In genomic region chr3:119601154-119601553, GRCh38 we compare ENCODE assay signal across 11 cellular contexts. TPM values are rescaled to one million over a fixed set of nuclear protein-coding genes. Genes with fewer than 3 reads are reported as not detected.
DNase-seq lines count a peak whose midpoint lies in the region; ATAC-seq, FAIRE-seq and TF ChIP-seq lines count a peak whose summit lies in the region.
"Had no signal": no experiment of that assay in that cellular context is flagged by ENCODE, and none has a peak within 500 bp of the region (broad histone marks: within the 10 kb centered on the region; RNA-seq: fewer than 3 reads in every experiment).

No MANE protein-coding gene starts in this region.

- no peaks in the 10 kb centered on the region for H3K36me3 ChIP-seq in H1 (ENCODE audit: control insufficient read depth in 2 of 4, insufficient read depth in 4 of 4, low read length in 3 of 4)

- H4K20me1 ChIP-seq in H1 (replicated peaks in 1 of 2; ENCODE audit: control insufficient read depth in 1 of 2, insufficient read depth in 2 of 2, low read length in 2 of 2), result no peaks in the 10 kb centered on the region

- TF ChIP-seq EP300 in H1 (IDR thresholded peaks at IDR 0.05; ENCODE audit: borderline replicate concordance in 1 of 2, low read depth in 2 of 2, low read length in 2 of 2), result no peak

- H4K8ac ChIP-seq in H1 (ENCODE audit: extremely low read depth, insufficient read depth, low read length), result no peak overlapping the region

- H3K79me1 ChIP-seq in H1 (ENCODE audit: low read depth, low read length), result no peaks in the 10 kb centered on the region

- no peaks in the 10 kb centered on the region for H3K27me3 ChIP-seq in H1 (replicated peaks in 1 of 4; ENCODE audit: control insufficient read depth in 3 of 4, extremely low read depth in 1 of 4, insufficient read depth in 3 of 4, low read length in 3 of 4)

- peak; percentile 9 for ATAC-seq in HG03066 (IDR thresholded peaks at IDR 0.05; ENCODE audit: low read depth, unreplicated experiment)
- no peak for ATAC-seq in HG03095 (IDR thresholded peaks at IDR 0.05; ENCODE audit: unreplicated experiment)

- H3K23me2 ChIP-seq in H1 (ENCODE audit: low read depth, low read length), result no peaks in the 10 kb centered on the region; the same call in 1 of the 2 replicates

- DNase-seq in stimulated activated CD4-positive, alpha-beta T cell treated with anti-CD3 and anti-CD28 coated beads, Interleukin-15, amount 100 ng/mL, for 24 hours, result peak; percentile 22
- DNase-seq in stimulated activated CD4-positive, alpha-beta T cell treated with anti-CD3 and anti-CD28 coated beads, Interleukin-4, amount 100 ng/mL, for 1 hour, result no peak
- DNase-seq in H1 (ENCODE audit: low read depth in 1 of 2, low spot score in 2 of 2), result no peak
- DNase-seq in OCI-M1 (lab: John Stamatoyannopoulos, UW), result no peak
- DNase-seq in NCI-H510A treated with DMSO at 0.1 percent for 48 hours (lab: John Stamatoyannopoulos, UW), result no peak
- DNase-seq in dedifferentiated amniotic fluid mesenchymal stem cell (ENCODE audit: extremely low spot score), result no peak
- DNase-seq: activated gamma-delta T cell treated with Interleukin-2 at 50 U/mL for 16 hours; central memory CD4-positive, alpha-beta T cell; KG1 had no signal

- no peaks in the 10 kb centered on the region for H3K79me2 ChIP-seq in H1 (ENCODE audit: control insufficient read depth in 1 of 2, insufficient read depth in 2 of 2, low read length in 2 of 2)

- H4K91ac ChIP-seq in H1 (replicated peaks; ENCODE audit: insufficient read length, low read length), result no peak overlapping the region

- H3K4me2 ChIP-seq in H1 (ENCODE audit: insufficient read depth in 1 of 2, low read depth in 2 of 2, low read length in 2 of 2), result peak overlapping the region in 1 of 2 experiments; percentile 32; a peak in 2 of 4 replicates

- WGBS in H1 (ENCODE audit: extremely low coverage in 1 of 2, insufficient coverage in 1 of 2, insufficient read length in 1 of 2, insufficient replicate concordance in 2 of 2, low coverage in 1 of 2, low lambda C conversion rate in 2 of 2, missing lambda C conversion rate in 1 of 2), 2 experiments, result 87% methylated on average over 3 of the region's 3 CpGs; no CpG with 5 or more reads in 1 of the 2 experiments

- no peak overlapping the region for H3K27ac ChIP-seq in H1 (ENCODE audit: low read depth, low read length)

- H3K4me1 ChIP-seq in H1 (replicated peaks in 1 of 4; ENCODE audit: control insufficient read depth in 3 of 4, insufficient read depth in 4 of 4, low read length in 3 of 4), result peaks cover 0 to 3% (median 0%) of the 10 kb centered on the region in 4 experiments; a peak in 3 of 7 replicates

- no peak overlapping the region for H3K9ac ChIP-seq in H1 (replicated peaks in 1 of 4; ENCODE audit: extremely low read depth in 1 of 4, low read depth in 3 of 4, low read length in 3 of 4)

- H2BK20ac ChIP-seq in H1 (ENCODE audit: low read length), result no peak overlapping the region

- no peak overlapping the region for H3K4me3 ChIP-seq in H1 (ENCODE audit: extremely low read depth in 1 of 4, insufficient read depth in 2 of 4, low read depth in 3 of 4, low read length in 4 of 4)

- no peak overlapping the region for H3K18ac ChIP-seq in H1 (ENCODE audit: extremely low read depth, low read length)

- H2BK5ac ChIP-seq in H1 (ENCODE audit: low read depth, low read length), result no peak overlapping the region

- POLR2A ChIA-PET in H1 (lab: Charles Lee; ENCODE audit: partially characterized antibody), result no interaction called here

- no peak overlapping the region for H2BK12ac ChIP-seq in H1 (ENCODE audit: low read depth, low read length)

- peak overlapping the region; percentile 93 for H2AFZ ChIP-seq in H1 (ENCODE audit: low read length)

- no peak overlapping the region for H3K23ac ChIP-seq in H1 (ENCODE audit: insufficient read length)

- H3K14ac ChIP-seq in H1 (ENCODE audit: insufficient read length), result no peak overlapping the region

- no peak overlapping the region for H2AK5ac ChIP-seq in H1 (ENCODE audit: low read depth, low read length)

- H4K5ac ChIP-seq in H1 (ENCODE audit: insufficient read length, low read depth, low read length), result no peak overlapping the region

- FAIRE-seq in H1 (lab: Jason Lieb, UNC), result no peak

- H3K9me3 ChIP-seq in H1 (ENCODE audit: insufficient read depth in 2 of 2, low read depth in 1 of 2, low read length in 1 of 2), result no peaks in the 10 kb centered on the region

- no peak overlapping the region for H2BK15ac ChIP-seq in H1 (ENCODE audit: low read length)

- CTCF ChIA-PET in H1 (lab: Charles Lee; ENCODE audit: partially characterized antibody), result interaction anchor here (0.7 to 4.9 kb wide), 31 partner anchors 8 to 817 kb away, joined by 3 to 32 read pairs (median 6); partner anchors contain the start of genes CD80 and COX17

- TF ChIP-seq POLR2A in H1 (IDR thresholded peaks at IDR 0.05; ENCODE audit: control extremely low read depth in 1 of 2, low read depth in 2 of 2, low read length in 2 of 2), result no peak

- no peak for TF ChIP-seq RAD21 in H1 (IDR thresholded peaks at IDR 0.05 in 1 of 2, conservative IDR thresholded peaks at IDR 0.05 in 1 of 2; ENCODE audit: low read depth in 2 of 2, low read length in 2 of 2)

- H2BK120ac ChIP-seq in H1 (replicated peaks; ENCODE audit: low read depth, low read length), result no peak overlapping the region

- no peak for TF ChIP-seq CTCF in H1 (IDR thresholded peaks at IDR 0.05; ENCODE audit: control extremely low read depth in 1 of 3, insufficient read depth in 1 of 3, low read depth in 1 of 3, low read length in 3 of 3)

- H3K4ac ChIP-seq in H1 (replicated peaks; ENCODE audit: insufficient read length, low read depth, low read length), result no peak overlapping the region

- H3K56ac ChIP-seq in H1 (replicated peaks; ENCODE audit: insufficient read length, low read depth, low read length), result no peak overlapping the region

TF ChIP-seq in H1, 55 proteins besides CTCF, POLR2A, EP300 and RAD21:
- TF ChIP-seq CEBPB (IDR thresholded peaks at IDR 0.05; ENCODE audit: low read depth, low read length), result no peak
- TF ChIP-seq EZH2 (IDR thresholded peaks at IDR 0.05; ENCODE audit: low read depth, low read length, severe bottlenecking), result no peak
- no peak for TF ChIP-seq FOSL1 (IDR thresholded peaks at IDR 0.05; ENCODE audit: insufficient read depth, low read depth, low read length)
- no peak for TF ChIP-seq RBBP5 (IDR thresholded peaks at IDR 0.05; ENCODE audit: borderline replicate concordance, low read depth, low read length)
- no peak for TF ChIP-seq CHD1 (IDR thresholded peaks at IDR 0.05; ENCODE audit: low read depth, low read length)
- TF ChIP-seq SIN3A (conservative IDR thresholded peaks at IDR 0.05 in 1 of 2, IDR thresholded peaks at IDR 0.05 in 1 of 2; ENCODE audit: low read depth in 1 of 2, low read length in 2 of 2), result no peak
- TF ChIP-seq KDM5A (IDR thresholded peaks at IDR 0.05; ENCODE audit: low read length), result no peak
- no peak for TF ChIP-seq NRF1 (IDR thresholded peaks at IDR 0.05; ENCODE audit: low read depth, low read length)
TF ChIP-seq in H1: peak in this region for 0.

RNA-seq across cellular contexts. Expression of gene PLA1A, which starts 3.5 kb away (rescaled TPM):
- total RNA-seq in H1 (2021; fragmentation: NEBNext Ultra II Directional; extraction: Animal tissue kit (Norgen Biotek cat#: 25700)), result not detected in 2 replicates
- polyA plus RNA-seq in H1 (2011; rRNA removed), result not detected in 2 replicates
- not detected for polyA plus RNA-seq in H1 (2011; cell fraction: cytosol; rRNA removed)
- polyA plus RNA-seq in H1 (2011; cell fraction: nucleus; rRNA removed), result not detected
- not detected in 4 replicates for polyA plus RNA-seq in H1 (2012, experiment 1 of 2)
- not detected for polyA plus RNA-seq in H1 (2012, experiment 2 of 2)
- polyA plus RNA-seq in H1 (2013, experiment 1 of 2), result not detected
- polyA plus RNA-seq in H1 (2013, experiment 2 of 2), result not detected
- not detected in 2 replicates for polyA minus RNA-seq in H1 (2011; rRNA and poly(A)+ RNA removed)
- not detected for polyA minus RNA-seq in H1 (2011; cell fraction: cytosol; rRNA and poly(A)+ RNA removed)
- not detected for polyA minus RNA-seq in H1 (2011; cell fraction: nucleus; rRNA and poly(A)+ RNA removed)

RNA-seq across cellular contexts. Expression of gene ADPRH, which starts 21.9 kb away (rescaled TPM):
- total RNA-seq in H1 (2021; fragmentation: NEBNext Ultra II Directional; extraction: Animal tissue kit (Norgen Biotek cat#: 25700)), result 4.1 and 4.2 TPM in 2 replicates
- 2.3 and 2.6 TPM in 2 replicates for polyA plus RNA-seq in H1 (2011; rRNA removed)
- polyA plus RNA-seq in H1 (2011; cell fraction: cytosol; rRNA removed), result 2.8 TPM
- 2.3 TPM for polyA plus RNA-seq in H1 (2011; cell fraction: nucleus; rRNA removed)
- polyA plus RNA-seq in H1 (2012, experiment 1 of 2), result 2.5 to 3.7 TPM (median 3.5 TPM) in 4 replicates
- polyA plus RNA-seq in H1 (2012, experiment 2 of 2), result 1.7 TPM
- 1.8 TPM for polyA plus RNA-seq in H1 (2013, experiment 1 of 2)
- polyA plus RNA-seq in H1 (2013, experiment 2 of 2), result 1.7 TPM
- 4.2 and 4.6 TPM in 2 replicates for polyA minus RNA-seq in H1 (2011; rRNA and poly(A)+ RNA removed)
- polyA minus RNA-seq in H1 (2011; cell fraction: cytosol; rRNA and poly(A)+ RNA removed), result 1.9 TPM
- 1.8 TPM for polyA minus RNA-seq in H1 (2011; cell fraction: nucleus; rRNA and poly(A)+ RNA removed)

RNA-seq across cellular contexts. Expression of gene CD80, which starts 41.7 kb away (rescaled TPM):
- not detected in 2 replicates for total RNA-seq in H1 (2021; fragmentation: NEBNext Ultra II Directional; extraction: Animal tissue kit (Norgen Biotek cat#: 25700))
- polyA plus RNA-seq in H1 (2011; rRNA removed), result 0.03 and 0.11 TPM in 2 replicates
- polyA plus RNA-seq in H1 (2011; cell fraction: cytosol; rRNA removed), result 0.13 TPM
- not detected for polyA plus RNA-seq in H1 (2011; cell fraction: nucleus; rRNA removed)
- 0.08 TPM in 1 of 4 replicates, not detected in the others for polyA plus RNA-seq in H1 (2012, experiment 1 of 2)
- not detected for polyA plus RNA-seq in H1 (2012, experiment 2 of 2)
- polyA plus RNA-seq in H1 (2013, experiment 1 of 2), result 0.06 TPM
- polyA plus RNA-seq in H1 (2013, experiment 2 of 2), result 0.04 TPM
- polyA minus RNA-seq in H1 (2011; rRNA and poly(A)+ RNA removed), result 0.37 and 0.54 TPM in 2 replicates
- polyA minus RNA-seq in H1 (2011; cell fraction: cytosol; rRNA and poly(A)+ RNA removed), result not detected
- polyA minus RNA-seq in H1 (2011; cell fraction: nucleus; rRNA and poly(A)+ RNA removed), result not detected

RNA-seq across cellular contexts. Expression of gene POPDC2, which starts 59.2 kb away (rescaled TPM):
- total RNA-seq in H1 (2021; fragmentation: NEBNext Ultra II Directional; extraction: Animal tissue kit (Norgen Biotek cat#: 25700)), result 0.19 and 0.65 TPM in 2 replicates
- 1.1 and 1.2 TPM in 2 replicates for polyA plus RNA-seq in H1 (2011; rRNA removed)
- polyA plus RNA-seq in H1 (2011; cell fraction: cytosol; rRNA removed), result 1.1 TPM
- polyA plus RNA-seq in H1 (2011; cell fraction: nucleus; rRNA removed), result 3.3 TPM
- 0.47 to 0.56 TPM (median 0.55 TPM) in 4 replicates for polyA plus RNA-seq in H1 (2012, experiment 1 of 2)
- 0.12 TPM for polyA plus RNA-seq in H1 (2012, experiment 2 of 2)
- polyA plus RNA-seq in H1 (2013, experiment 1 of 2), result 0.28 TPM
- polyA plus RNA-seq in H1 (2013, experiment 2 of 2), result 0.28 TPM
- 0.29 and 1.6 TPM in 2 replicates for polyA minus RNA-seq in H1 (2011; rRNA and poly(A)+ RNA removed)
- polyA minus RNA-seq in H1 (2011; cell fraction: cytosol; rRNA and poly(A)+ RNA removed), result not detected
- 3.6 TPM for polyA minus RNA-seq in H1 (2011; cell fraction: nucleus; rRNA and poly(A)+ RNA removed)
